In genomic region chr1:21022279-21023040, GRCh38 we compare ENCODE assay signal across 1 cellular context.
TF ChIP-seq lines count a peak whose summit lies in the region.

No MANE protein-coding gene starts in this region.

TF ChIP-seq in HEK293, 187 proteins besides CTCF, POLR2A, EP300 and RAD21 (continued from another document and continues in another):
- TF ChIP-seq ZNF398 (tag by site-specific recombination; IDR thresholded peaks at IDR 0.05) (peak; percentile 16; the same call in 1 of the 2 replicates), ZFP69B (tag by site-specific recombination; IDR thresholded peaks at IDR 0.05) (peak; percentile 86), HOXD13 (CRISPR knock-in tag; IDR thresholded peaks at IDR 0.05; ENCODE audit: borderline replicate concordance) (no peak), ZBTB49 (tag by site-specific recombination; IDR thresholded peaks at IDR 0.05; ENCODE audit: low read depth) (no peak), ZNF266 (tag by site-specific recombination; IDR thresholded peaks at IDR 0.05; ENCODE audit: low read depth) (no peak), ZNF221 (tag by site-specific recombination; IDR thresholded peaks at IDR 0.05; ENCODE audit: borderline replicate concordance) (no peak), ZNF311 (tag by site-specific recombination; IDR thresholded peaks at IDR 0.05; ENCODE audit: borderline replicate concordance) (no peak), ZNF112 (tag by site-specific recombination; IDR thresholded peaks at IDR 0.05) (no peak), ZNF510 (tag by site-specific recombination; IDR thresholded peaks at IDR 0.05; ENCODE audit: insufficient replicate concordance) (no peak), ZNF571 (tag by site-specific recombination; IDR thresholded peaks at IDR 0.05) (no peak), ZNF610 (tag by site-specific recombination; IDR thresholded peaks at IDR 0.05; ENCODE audit: borderline replicate concordance) (no peak), ZNF585B (tag by site-specific recombination; IDR thresholded peaks at IDR 0.05) (no peak), ZNF747 (tag by site-specific recombination; IDR thresholded peaks at IDR 0.05) (no peak), ZBTB48 (tag by site-specific recombination; IDR thresholded peaks at IDR 0.05) (no peak), ZNF707 (tag by site-specific recombination; IDR thresholded peaks at IDR 0.05) (no peak), KLF7 (tag by site-specific recombination; IDR thresholded peaks at IDR 0.05; ENCODE audit: borderline replicate concordance) (no peak), WT1 (tag by site-specific recombination; IDR thresholded peaks at IDR 0.05) (peak; percentile 77), KLF16 (tag by site-specific recombination; IDR thresholded peaks at IDR 0.05) (no peak), ZNF530 (tag by site-specific recombination; IDR thresholded peaks at IDR 0.05; ENCODE audit: low read depth) (no peak), MEIS1 (CRISPR knock-in tag; IDR thresholded peaks at IDR 0.05; ENCODE audit: borderline replicate concordance) (no peak), ZNF660 (tag by site-specific recombination; IDR thresholded peaks at IDR 0.05) (peak; percentile 95), ZNF133 (tag by site-specific recombination; IDR thresholded peaks at IDR 0.05) (no peak), ZNF529 (tag by site-specific recombination; IDR thresholded peaks at IDR 0.05; ENCODE audit: insufficient replicate concordance) (peak; percentile 6), ZNF777 (tag by site-specific recombination; IDR thresholded peaks at IDR 0.05; ENCODE audit: borderline replicate concordance) (no peak), BCL11A (tag by site-specific recombination; IDR thresholded peaks at IDR 0.05; ENCODE audit: low read depth) (peak; percentile 88; the same call in 1 of the 2 replicates), ZNF280C (tag by site-specific recombination; IDR thresholded peaks at IDR 0.05) (no peak), ZNF501 (tag by site-specific recombination; IDR thresholded peaks at IDR 0.05) (peak; percentile 91), ZNF626 (tag by site-specific recombination; IDR thresholded peaks at IDR 0.05) (no peak), ZSCAN16 (tag by site-specific recombination; IDR thresholded peaks at IDR 0.05) (peak; percentile 80), ZNF76 (tag by site-specific recombination; IDR thresholded peaks at IDR 0.05; ENCODE audit: borderline replicate concordance, low read depth) (peak; percentile 59; the same call in 1 of the 2 replicates), ZNF830 (tag by site-specific recombination; IDR thresholded peaks at IDR 0.05; ENCODE audit: low read depth) (no peak), ZNF629 (tag by site-specific recombination; IDR thresholded peaks at IDR 0.05) (peak; percentile 98), ZXDB (tag by site-specific recombination; IDR thresholded peaks at IDR 0.05) (peak; percentile 90), SP2 (tag by site-specific recombination; IDR thresholded peaks at IDR 0.05) (no peak; the same call in 1 of the 2 replicates), GLI2 (tag by site-specific recombination; IDR thresholded peaks at IDR 0.05; ENCODE audit: borderline replicate concordance, low read depth) (no peak), ZEB2 (tag by site-specific recombination; IDR thresholded peaks at IDR 0.05) (peak; percentile 96), ZBTB7A (tag by site-specific recombination; IDR thresholded peaks at IDR 0.05; ENCODE audit: low read depth) (peak; percentile 53; the same call in 1 of the 2 replicates)
- TF ChIP-seq, protein P1, sequence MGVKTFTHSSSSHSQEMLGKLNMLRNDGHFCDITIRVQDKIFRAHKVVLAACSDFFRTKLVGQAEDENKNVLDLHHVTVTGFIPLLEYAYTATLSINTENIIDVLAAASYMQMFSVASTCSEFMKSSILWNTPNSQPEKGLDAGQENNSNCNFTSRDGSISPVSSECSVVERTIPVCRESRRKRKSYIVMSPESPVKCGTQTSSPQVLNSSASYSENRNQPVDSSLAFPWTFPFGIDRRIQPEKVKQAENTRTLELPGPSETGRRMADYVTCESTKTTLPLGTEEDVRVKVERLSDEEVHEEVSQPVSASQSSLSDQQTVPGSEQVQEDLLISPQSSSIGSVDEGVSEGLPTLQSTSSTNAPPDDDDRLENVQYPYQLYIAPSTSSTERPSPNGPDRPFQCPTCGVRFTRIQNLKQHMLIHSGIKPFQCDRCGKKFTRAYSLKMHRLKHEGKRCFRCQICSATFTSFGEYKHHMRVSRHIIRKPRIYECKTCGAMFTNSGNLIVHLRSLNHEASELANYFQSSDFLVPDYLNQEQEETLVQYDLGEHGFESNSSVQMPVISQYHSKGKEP (tag by site-specific recombination; IDR thresholded peaks at IDR 0.05) = peak; percentile 60; the same call in 1 of the 2 replicates
- TF ChIP-seq, protein P2, sequence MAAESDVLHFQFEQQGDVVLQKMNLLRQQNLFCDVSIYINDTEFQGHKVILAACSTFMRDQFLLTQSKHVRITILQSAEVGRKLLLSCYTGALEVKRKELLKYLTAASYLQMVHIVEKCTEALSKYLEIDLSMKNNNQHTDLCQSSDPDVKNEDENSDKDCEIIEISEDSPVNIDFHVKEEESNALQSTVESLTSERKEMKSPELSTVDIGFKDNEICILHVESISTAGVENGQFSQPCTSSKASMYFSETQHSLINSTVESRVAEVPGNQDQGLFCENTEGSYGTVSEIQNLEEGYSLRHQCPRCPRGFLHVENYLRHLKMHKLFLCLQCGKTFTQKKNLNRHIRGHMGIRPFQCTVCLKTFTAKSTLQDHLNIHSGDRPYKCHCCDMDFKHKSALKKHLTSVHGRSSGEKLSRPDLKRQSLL (tag by site-specific recombination; IDR thresholded peaks at IDR 0.05) = no peak
- TF ChIP-seq, protein P3, sequence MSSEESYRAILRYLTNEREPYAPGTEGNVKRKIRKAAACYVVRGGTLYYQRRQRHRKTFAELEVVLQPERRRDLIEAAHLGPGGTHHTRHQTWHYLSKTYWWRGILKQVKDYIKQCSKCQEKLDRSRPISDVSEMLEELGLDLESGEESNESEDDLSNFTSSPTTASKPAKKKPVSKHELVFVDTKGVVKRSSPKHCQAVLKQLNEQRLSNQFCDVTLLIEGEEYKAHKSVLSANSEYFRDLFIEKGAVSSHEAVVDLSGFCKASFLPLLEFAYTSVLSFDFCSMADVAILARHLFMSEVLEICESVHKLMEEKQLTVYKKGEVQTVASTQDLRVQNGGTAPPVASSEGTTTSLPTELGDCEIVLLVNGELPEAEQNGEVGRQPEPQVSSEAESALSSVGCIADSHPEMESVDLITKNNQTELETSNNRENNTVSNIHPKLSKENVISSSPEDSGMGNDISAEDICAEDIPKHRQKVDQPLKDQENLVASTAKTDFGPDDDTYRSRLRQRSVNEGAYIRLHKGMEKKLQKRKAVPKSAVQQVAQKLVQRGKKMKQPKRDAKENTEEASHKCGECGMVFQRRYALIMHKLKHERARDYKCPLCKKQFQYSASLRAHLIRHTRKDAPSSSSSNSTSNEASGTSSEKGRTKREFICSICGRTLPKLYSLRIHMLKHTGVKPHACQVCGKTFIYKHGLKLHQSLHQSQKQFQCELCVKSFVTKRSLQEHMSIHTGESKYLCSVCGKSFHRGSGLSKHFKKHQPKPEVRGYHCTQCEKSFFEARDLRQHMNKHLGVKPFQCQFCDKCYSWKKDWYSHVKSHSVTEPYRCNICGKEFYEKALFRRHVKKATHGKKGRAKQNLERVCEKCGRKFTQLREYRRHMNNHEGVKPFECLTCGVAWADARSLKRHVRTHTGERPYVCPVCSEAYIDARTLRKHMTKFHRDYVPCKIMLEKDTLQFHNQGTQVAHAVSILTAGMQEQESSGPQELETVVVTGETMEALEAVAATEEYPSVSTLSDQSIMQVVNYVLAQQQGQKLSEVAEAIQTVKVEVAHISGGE (tag by site-specific recombination; conservative IDR thresholded peaks at IDR 0.05; ENCODE audit: low read depth) = no peak
- TF ChIP-seq, protein P4, sequence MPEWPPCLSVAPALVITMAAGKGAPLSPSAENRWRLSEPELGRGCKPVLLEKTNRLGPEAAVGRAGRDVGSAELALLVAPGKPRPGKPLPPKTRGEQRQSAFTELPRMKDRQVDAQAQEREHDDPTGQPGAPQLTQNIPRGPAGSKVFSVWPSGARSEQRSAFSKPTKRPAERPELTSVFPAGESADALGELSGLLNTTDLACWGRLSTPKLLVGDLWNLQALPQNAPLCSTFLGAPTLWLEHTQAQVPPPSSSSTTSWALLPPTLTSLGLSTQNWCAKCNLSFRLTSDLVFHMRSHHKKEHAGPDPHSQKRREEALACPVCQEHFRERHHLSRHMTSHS (tag by site-specific recombination; IDR thresholded peaks at IDR 0.05) = no peak
- TF ChIP-seq, protein P5, sequence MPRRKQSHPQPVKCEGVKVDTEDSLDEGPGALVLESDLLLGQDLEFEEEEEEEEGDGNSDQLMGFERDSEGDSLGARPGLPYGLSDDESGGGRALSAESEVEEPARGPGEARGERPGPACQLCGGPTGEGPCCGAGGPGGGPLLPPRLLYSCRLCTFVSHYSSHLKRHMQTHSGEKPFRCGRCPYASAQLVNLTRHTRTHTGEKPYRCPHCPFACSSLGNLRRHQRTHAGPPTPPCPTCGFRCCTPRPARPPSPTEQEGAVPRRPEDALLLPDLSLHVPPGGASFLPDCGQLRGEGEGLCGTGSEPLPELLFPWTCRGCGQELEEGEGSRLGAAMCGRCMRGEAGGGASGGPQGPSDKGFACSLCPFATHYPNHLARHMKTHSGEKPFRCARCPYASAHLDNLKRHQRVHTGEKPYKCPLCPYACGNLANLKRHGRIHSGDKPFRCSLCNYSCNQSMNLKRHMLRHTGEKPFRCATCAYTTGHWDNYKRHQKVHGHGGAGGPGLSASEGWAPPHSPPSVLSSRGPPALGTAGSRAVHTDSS (tag by site-specific recombination; IDR thresholded peaks at IDR 0.05) = no peak
